ENCODE assay signal across 2 cellular contexts in the genomic region with DNA sequence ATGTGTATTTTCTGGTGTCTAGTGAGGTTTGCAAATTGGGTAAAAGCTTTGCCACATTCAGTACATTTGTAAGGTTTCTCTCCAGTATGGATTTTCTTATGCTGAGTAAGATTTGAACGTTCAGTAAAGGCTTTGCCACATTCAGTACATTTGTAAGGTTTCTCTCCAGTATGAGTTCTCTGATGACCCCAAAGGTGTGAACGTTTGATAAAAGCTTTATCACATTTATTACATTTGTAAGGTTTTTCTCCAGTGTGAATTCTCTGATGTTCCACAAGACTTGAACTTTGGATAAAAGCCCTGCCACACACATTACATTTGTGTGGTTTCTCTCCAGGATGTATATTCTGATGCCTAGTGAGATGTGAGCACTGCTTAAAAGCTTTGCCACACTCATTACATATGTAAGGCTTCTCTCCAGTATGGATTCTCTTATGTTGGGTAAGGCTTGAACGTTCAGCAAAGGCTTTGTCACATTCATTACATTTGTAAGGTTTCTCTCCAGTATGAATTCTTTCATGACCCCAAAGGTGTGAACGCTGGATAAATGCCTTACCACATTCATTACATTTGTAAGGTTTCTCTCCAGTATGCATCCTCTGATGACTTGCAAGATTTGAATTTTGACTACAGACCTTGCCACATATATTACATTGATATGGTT.
A peak's percentile ranks its signal among the peaks of the same experiment; 100 is the strongest.
TF ChIP-seq lines count a peak whose summit lies in the region.

No MANE protein-coding gene starts in this region.

TF ChIP-seq in liver, 16 proteins besides CTCF, POLR2A, EP300 and RAD21:
- TF ChIP-seq GABPA (IDR thresholded peaks at IDR 0.05 in 1 of 2, conservative IDR thresholded peaks at IDR 0.05 in 1 of 2) (no peak), NR2F2 (IDR thresholded peaks at IDR 0.05) (no peak), EGR1 (IDR thresholded peaks at IDR 0.05; ENCODE audit: low read depth in 2 of 2) (no peak), REST (IDR thresholded peaks at IDR 0.05) (no peak), HNF4A (conservative IDR thresholded peaks at IDR 0.05) (no peak), TAF1 (conservative IDR thresholded peaks at IDR 0.05) (no peak), SP1 (IDR thresholded peaks at IDR 0.05) (no peak), FOXA2 (IDR thresholded peaks at IDR 0.05) (no peak), ATF3 (IDR thresholded peaks at IDR 0.05) (no peak)
- TF ChIP-seq, protein P1, sequence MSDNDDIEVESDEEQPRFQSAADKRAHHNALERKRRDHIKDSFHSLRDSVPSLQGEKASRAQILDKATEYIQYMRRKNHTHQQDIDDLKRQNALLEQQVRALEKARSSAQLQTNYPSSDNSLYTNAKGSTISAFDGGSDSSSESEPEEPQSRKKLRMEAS (IDR thresholded peaks at IDR 0.05), result no peak

TF ChIP-seq in K562, 482 proteins besides CTCF, POLR2A, EP300 and RAD21:
- TF ChIP-seq ETV5 (CRISPR knock-in tag; IDR thresholded peaks at IDR 0.05; ENCODE audit: low read depth) (no peak), ZNF274 (IDR thresholded peaks at IDR 0.05; ENCODE audit: borderline replicate concordance, low read depth, low read length) (peak; percentile 95)
